In the genomic region with DNA sequence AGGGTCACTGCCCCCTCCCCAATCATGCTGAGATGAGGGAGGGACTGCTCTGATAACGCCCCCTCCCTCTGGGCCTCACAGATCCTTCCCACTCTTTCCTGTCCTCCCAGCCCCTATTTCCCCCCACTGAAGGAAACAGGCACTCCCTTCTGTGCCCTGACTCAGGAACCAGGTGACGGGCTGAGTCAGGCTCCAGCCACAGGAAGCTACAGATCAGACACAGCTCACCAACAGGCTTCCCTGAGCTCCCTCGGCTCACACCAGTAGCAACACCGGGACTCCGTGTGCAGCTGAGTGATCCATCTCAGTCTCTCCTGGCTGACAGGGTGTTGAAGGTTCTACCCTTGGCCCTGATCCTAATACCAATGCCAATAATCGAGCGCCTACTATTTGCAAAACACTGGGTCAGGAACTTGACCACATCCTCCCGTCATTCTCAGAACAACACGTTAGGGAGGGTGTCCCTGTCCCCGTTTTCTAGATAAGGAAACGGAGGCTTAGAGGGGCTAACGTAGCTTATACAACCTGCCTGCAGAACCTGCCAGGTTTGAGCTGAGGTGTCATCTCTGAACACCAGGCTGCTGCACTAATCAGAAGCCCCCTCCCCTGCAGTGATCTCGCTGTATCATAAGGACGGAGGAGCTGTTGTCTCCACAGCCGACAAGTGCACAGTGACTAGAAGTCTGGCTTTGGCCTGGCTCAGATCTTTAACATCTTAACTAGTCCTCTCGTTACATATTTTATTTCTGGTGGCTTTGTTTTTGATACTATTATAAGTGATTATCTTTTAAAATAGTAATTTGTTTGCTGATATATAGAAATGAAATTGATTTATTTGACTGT, we compare ENCODE assay signal across 8 cellular contexts. TPM values are rescaled to one million over a fixed set of nuclear protein-coding genes. Genes with fewer than 3 reads are reported as not detected.
DNase-seq lines count a peak whose midpoint lies in the region; ATAC-seq and TF ChIP-seq lines count a peak whose summit lies in the region.
"Not testable (repeated sequence)": the region's sequence is repeated elsewhere in the genome, so short reads cannot be mapped to it uniquely, and the experiment has no call there.

No MANE protein-coding gene starts in this region.

- peak; percentile 88 for ATAC-seq in SK-N-SH treated with all-trans-retinoic acid at 6 μM for 48 hours
- ATAC-seq in body of pancreas: peak; percentile 46
- peak; percentile 69 for ATAC-seq in Right ventricle myocardium inferior

- not testable (repeated sequence) for H2BK120ac ChIP-seq in mesenchymal stem cell (ENCODE audit: low read depth, low read length)

- peaks cover 0 to 53% (median 0%) of the 10 kb centered on the region in 11 experiments; a peak in 7 of 22 replicates for H4K20me1 ChIP-seq in BLaER1 treated with 17β-estradiol and CSF1 and Interleukin-3, amounts not matched to agents 10 nM and 100 nM

- H3K9me3 ChIP-seq in BLaER1 treated with 17β-estradiol and CSF1 and Interleukin-3, amounts not matched to agents 10 nM and 100 nM (replicated peaks in 1 of 11); body of pancreas; mesenchymal stem cell (ENCODE audit: control insufficient read depth, low read length): not testable (repeated sequence)

- H3K4me3 ChIP-seq in BLaER1 treated with 17β-estradiol and CSF1 and Interleukin-3, amounts not matched to agents 10 nM and 100 nM: peak overlapping the region in 1 of 10 experiments; percentile 12; a peak in 1 of 20 replicates
- not testable (repeated sequence) for H3K4me3 ChIP-seq in body of pancreas; mesenchymal stem cell (ENCODE audit: insufficient read depth in 1 of 2, low read depth in 1 of 2, low read length in 2 of 2)

- peak overlapping the region in 8 of 11 experiments; percentile 15 to 62 (median 53); a peak in 13 of 22 replicates for H3K9ac ChIP-seq in BLaER1 treated with 17β-estradiol and CSF1 and Interleukin-3, amounts not matched to agents 10 nM and 100 nM
- H3K9ac ChIP-seq in mesenchymal stem cell (ENCODE audit: low read length): not testable (repeated sequence)

- intact Hi-C loops in body of pancreas (cut with DNase I); Right ventricle myocardium inferior (cut with DNase I): not testable (repeated sequence)

- H3K4me2 ChIP-seq in BLaER1 treated with 17β-estradiol and CSF1 and Interleukin-3, amounts not matched to agents 10 nM and 100 nM: peak overlapping the region; percentile 70 to 93 (median 81)
- H3K4me2 ChIP-seq in mesenchymal stem cell (ENCODE audit: low read length, poor library complexity, severe bottlenecking): not testable (repeated sequence)

- not testable (repeated sequence) for H3K4ac ChIP-seq in mesenchymal stem cell (ENCODE audit: low read depth in 1 of 2, low read length in 2 of 2)

- H2BK12ac ChIP-seq in mesenchymal stem cell (ENCODE audit: low read length in 2 of 2): not testable (repeated sequence)

- not testable (repeated sequence) for H3K18ac ChIP-seq in mesenchymal stem cell (ENCODE audit: low read depth in 1 of 2, low read length in 2 of 2)

- not testable (repeated sequence) for H2AK5ac ChIP-seq in mesenchymal stem cell (ENCODE audit: low read length, severe bottlenecking)

- H2BK5ac ChIP-seq in mesenchymal stem cell (ENCODE audit: low read depth, low read length, poor library complexity, severe bottlenecking): not testable (repeated sequence)

- not testable (repeated sequence) for TF ChIP-seq CTCF in body of pancreas (IDR thresholded peaks at IDR 0.05)

- TF ChIP-seq POLR2A in body of pancreas (IDR thresholded peaks at IDR 0.05): not testable (repeated sequence)

- not testable (repeated sequence) for H3K14ac ChIP-seq in mesenchymal stem cell (ENCODE audit: low read length in 2 of 2)

- peaks cover 32 to 99% (median 91%) of the 10 kb centered on the region in 10 experiments for H3K4me1 ChIP-seq in BLaER1 treated with 17β-estradiol and CSF1 and Interleukin-3, amounts not matched to agents 10 nM and 100 nM
- not testable (repeated sequence) for H3K4me1 ChIP-seq in body of pancreas
- peaks cover 18% of the 10 kb centered on the region for H3K4me1 ChIP-seq in mesenchymal stem cell (ENCODE audit: control insufficient read depth, insufficient read depth, low read depth, low read length)

- 63 to 67% methylated on average over 16 of the region's 16 CpGs for WGBS in body of pancreas, 2 donors
- 34% methylated on average over 13 of the region's 16 CpGs for WGBS in mesenchymal stem cell

- H2BK15ac ChIP-seq in mesenchymal stem cell (ENCODE audit: low read depth, poor library complexity, severe bottlenecking): not testable (repeated sequence)

- DNase-seq in HPDE6-E6E7 (ENCODE audit: extremely low spot score): peak; percentile 73
- DNase-seq in activated CD8-positive, alpha-beta memory T cell treated with anti-CD3 and anti-CD28 coated beads for 24 hours: peak; percentile 66
- DNase-seq in body of pancreas: peak in 1 of 4 donors; percentile 31
- DNase-seq in Right ventricle myocardium inferior (ENCODE audit: missing footprints): peak; percentile 75
- DNase-seq in mesenchymal stem cell: peak; percentile 71
- peak; percentile 40 for DNase-seq in stimulated activated CD4-positive, alpha-beta T cell treated with anti-CD3 and anti-CD28 coated beads, Interleukin-4, amount 100 ng/mL, for 24 hours

- not testable (repeated sequence) for H4K91ac ChIP-seq in mesenchymal stem cell (ENCODE audit: low read length)

- H3K23ac ChIP-seq in mesenchymal stem cell (ENCODE audit: low read length in 2 of 2): not testable (repeated sequence)

- H3K27ac ChIP-seq in BLaER1 treated with 17β-estradiol and CSF1 and Interleukin-3, amounts not matched to agents 10 nM and 100 nM: peak overlapping the region in 8 of 11 experiments; percentile 28 to 90 (median 64); a peak in 16 of 22 replicates
- H3K27ac ChIP-seq in body of pancreas (peak overlapping the region in 1 of 4 donors; percentile 30), mesenchymal stem cell (ENCODE audit: low read length, poor library complexity, severe bottlenecking) (peak overlapping the region; percentile 44)

- H3K79me1 ChIP-seq in mesenchymal stem cell (replicated peaks; ENCODE audit: low read length, poor library complexity, severe bottlenecking): not testable (repeated sequence)

- not testable (repeated sequence) for H4K8ac ChIP-seq in mesenchymal stem cell (ENCODE audit: low read length)

- H3K27me3 ChIP-seq in BLaER1 treated with 17β-estradiol and CSF1 and Interleukin-3, amounts not matched to agents 10 nM and 100 nM; body of pancreas; mesenchymal stem cell (ENCODE audit: control insufficient read depth in 1 of 2, insufficient read depth in 1 of 2, low read length in 2 of 2): not testable (repeated sequence)

- not testable (repeated sequence) for H2AFZ ChIP-seq in mesenchymal stem cell (ENCODE audit: low read depth, low read length)

- H3K36me3 ChIP-seq in BLaER1 treated with 17β-estradiol and CSF1 and Interleukin-3, amounts not matched to agents 10 nM and 100 nM: peaks cover 3 to 40% (median 11%) of the 10 kb centered on the region in 11 experiments; a peak in 15 of 22 replicates
- not testable (repeated sequence) for H3K36me3 ChIP-seq in body of pancreas (replicated peaks in 1 of 2; ENCODE audit: insufficient read depth in 1 of 2, low read depth in 2 of 2)
- H3K36me3 ChIP-seq in mesenchymal stem cell (ENCODE audit: control insufficient read depth in 1 of 2, insufficient read depth in 2 of 2, low read depth in 1 of 2, low read length in 2 of 2): peaks cover 20 to 38% of the 10 kb centered on the region in 2 experiments

TF ChIP-seq in SK-N-SH treated with all-trans-retinoic acid at 6 μM for 48 hours, 23 proteins besides CTCF, POLR2A, EP300 and RAD21:
- TF ChIP-seq, protein P1, sequence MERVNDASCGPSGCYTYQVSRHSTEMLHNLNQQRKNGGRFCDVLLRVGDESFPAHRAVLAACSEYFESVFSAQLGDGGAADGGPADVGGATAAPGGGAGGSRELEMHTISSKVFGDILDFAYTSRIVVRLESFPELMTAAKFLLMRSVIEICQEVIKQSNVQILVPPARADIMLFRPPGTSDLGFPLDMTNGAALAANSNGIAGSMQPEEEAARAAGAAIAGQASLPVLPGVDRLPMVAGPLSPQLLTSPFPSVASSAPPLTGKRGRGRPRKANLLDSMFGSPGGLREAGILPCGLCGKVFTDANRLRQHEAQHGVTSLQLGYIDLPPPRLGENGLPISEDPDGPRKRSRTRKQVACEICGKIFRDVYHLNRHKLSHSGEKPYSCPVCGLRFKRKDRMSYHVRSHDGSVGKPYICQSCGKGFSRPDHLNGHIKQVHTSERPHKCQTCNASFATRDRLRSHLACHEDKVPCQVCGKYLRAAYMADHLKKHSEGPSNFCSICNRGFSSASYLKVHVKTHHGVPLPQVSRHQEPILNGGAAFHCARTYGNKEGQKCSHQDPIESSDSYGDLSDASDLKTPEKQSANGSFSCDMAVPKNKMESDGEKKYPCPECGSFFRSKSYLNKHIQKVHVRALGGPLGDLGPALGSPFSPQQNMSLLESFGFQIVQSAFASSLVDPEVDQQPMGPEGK (CRISPR knock-in tag; IDR thresholded peaks at IDR 0.05; ENCODE audit: borderline replicate concordance): 0 out of 2 replicates have a peak, but pooled peaks have one; percentile 21

RNA-seq across cellular contexts. Expression of a gene that starts 13.5 kb away (rescaled TPM):
- total RNA-seq in body of pancreas: 10 to 100 TPM; 12.7 to 35.3 TPM
- 34.4 TPM for total RNA-seq in Right ventricle myocardium inferior
- polyA plus RNA-seq in mesenchymal stem cell (2013, experiment 1 of 2): 0.75 TPM
- 0.51 TPM for polyA plus RNA-seq in mesenchymal stem cell (2013, experiment 2 of 2)

RNA-seq across cellular contexts. Expression of a gene that starts 44.4 kb away (rescaled TPM):
- total RNA-seq in body of pancreas: 10 to 100 TPM; 20.8 to 35.3 TPM
- total RNA-seq in Right ventricle myocardium inferior: 26.9 TPM
- polyA plus RNA-seq in mesenchymal stem cell (2013, experiment 1 of 2): 16.5 TPM
- 17.2 TPM for polyA plus RNA-seq in mesenchymal stem cell (2013, experiment 2 of 2)
